ENCODE assay signal across 24 cellular contexts in the genomic region with DNA sequence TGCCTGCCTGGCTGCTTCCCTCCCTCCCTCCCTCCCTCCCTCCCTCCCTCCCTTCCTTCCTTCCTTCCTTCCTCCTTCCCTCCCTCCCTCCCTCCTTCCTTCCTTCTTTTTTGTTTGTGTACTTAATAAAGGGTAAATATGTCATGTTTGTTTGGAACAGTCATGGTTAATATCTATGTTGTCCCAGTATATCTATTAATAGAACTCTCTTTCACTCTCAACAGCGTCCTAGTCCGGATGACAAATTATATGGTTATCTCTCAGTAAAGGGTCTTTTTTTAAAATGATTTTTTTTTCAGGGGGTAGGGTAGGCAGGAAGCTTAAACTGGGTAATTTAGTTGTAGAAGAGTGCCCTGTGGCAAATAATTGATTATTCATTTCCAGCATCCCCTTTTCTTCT. TPM values are rescaled to one million over a fixed set of nuclear protein-coding genes. Genes with fewer than 3 reads are reported as not detected.
"Had no signal": no experiment of that assay in that cellular context is flagged by ENCODE, and none has a peak within 500 bp of the region (broad histone marks: within the 10 kb centered on the region; RNA-seq: fewer than 3 reads in every experiment).

No MANE protein-coding gene starts in this region.

- H3K9me3 ChIP-seq: SK-N-SH had no signal

- H3K36me3 Mint-ChIP-seq: activated naive CD8-positive, alpha-beta T cell; WTC11 had no signal

- H3K4me2 ChIP-seq: PC-9, SK-N-SH had no signal

- DNase-seq: activated CD4-positive, alpha-beta T cell treated with anti-CD3 and anti-CD28 coated beads for 48 hours; activated CD4-positive, alpha-beta T cell treated with anti-CD3 and anti-CD28 coated beads, Interleukin-2, amount 50 U/mL, for 4 hours; activated CD4-positive, CD25-positive, alpha-beta regulatory T cell treated with anti-CD3 and anti-CD28 coated beads, Interleukin-2, amount 50 U/mL, for 72 hours; activated effector memory CD4-positive, alpha-beta T cell treated with anti-CD3 and anti-CD28 coated beads, Interleukin-2, amount 50 U/mL, for 16 hours; activated naive CD4-positive, alpha-beta T cell treated with Interleukin-2 at 50 U/mL for 16 hours; activated T-cell treated with anti-CD3 and anti-CD28 coated beads, Interleukin-2, amount 50 U/mL, for 24 hours; amygdala; brain microvascular endothelial cell; IMR-90; Kasumi-1; KBM-7; NCI-H1105 treated with DMSO at 0.1 percent for 48 hours; NCI-H187; NCI-H510A treated with DMSO at 0.1 percent for 48 hours; NCI-H748 treated with DMSO at 0.1 percent for 48 hours; PC-9; SK-N-SH had no signal

- H3K27ac Mint-ChIP-seq: activated naive CD8-positive, alpha-beta T cell; activated T-cell treated with anti-CD3 and anti-CD28 coated beads, Interleukin-2, amount 50 U/mL, for 24 hours; T-helper 2 cell treated with Interferon-gamma antibody and Interleukin-4, amounts not matched to agents 5 μg/mL and 100 μg/mL, for 36 hours; WTC11 had no signal

- H3K4me3 Mint-ChIP-seq: activated CD8-positive, alpha-beta T cell treated with anti-CD3 and anti-CD28 coated beads, Interleukin-2, amount 10 ng/mL, durations not matched to agents 7 days and 5 days; activated naive CD8-positive, alpha-beta T cell; activated T-cell treated with anti-CD3 and anti-CD28 coated beads, Interleukin-2, amount 50 U/mL, for 24 hours; activated T-helper 1 cell treated with anti-CD3 and anti-CD28 coated beads, Interleukin-12 subunit alpha, Interleukin-12 subunit beta, Interleukin-2, Interleukin-4 antibody, amounts not matched to agents 30 ng/mL and 10 ng/mL and 1 ng/mL, durations not matched to agents 14 hours and 24 hours and 36 hours; T-helper 2 cell treated with Interferon-gamma antibody and Interleukin-4, amounts not matched to agents 5 μg/mL and 100 μg/mL, for 36 hours; WTC11 had no signal

- H3K4me3 ChIP-seq: PC-9 had no signal

- H2AFZ ChIP-seq: PC-9 had no signal

- H3K27me3 ChIP-seq: brain microvascular endothelial cell had no signal

- H3K36me3 ChIP-seq: brain microvascular endothelial cell had no signal

- H3K27ac ChIP-seq: brain microvascular endothelial cell, PC-9 had no signal

- ATAC-seq: activated CD8-positive, alpha-beta T cell treated with anti-CD3 and anti-CD28 coated beads, Interleukin-2, amount 10 ng/mL, durations not matched to agents 7 days and 5 days; WTC11 had no signal

- H3K9ac ChIP-seq: SK-N-SH had no signal

- H3K9me3 Mint-ChIP-seq: activated T-cell treated with anti-CD3 and anti-CD28 coated beads, Interleukin-2, amount 50 U/mL, for 24 hours; activated T-helper 1 cell treated with anti-CD3 and anti-CD28 coated beads, Interleukin-12 subunit alpha, Interleukin-12 subunit beta, Interleukin-2, Interleukin-4 antibody, amounts not matched to agents 30 ng/mL and 10 ng/mL and 1 ng/mL, durations not matched to agents 14 hours and 24 hours and 36 hours; T-helper 2 cell treated with Interferon-gamma antibody and Interleukin-4, amounts not matched to agents 5 μg/mL and 100 μg/mL, for 36 hours; WTC11 had no signal

RNA-seq across cellular contexts. Expression of a gene that starts 13.5 kb away (rescaled TPM):
- total RNA-seq: activated CD8-positive, alpha-beta T cell treated with anti-CD3 and anti-CD28 coated beads, Interleukin-2, amount 10 ng/mL, durations not matched to agents 7 days and 5 days; PC-9 had no signal

RNA-seq across cellular contexts. Expression of a gene that starts 22.3 kb away (rescaled TPM):
- total RNA-seq: activated CD8-positive, alpha-beta T cell treated with anti-CD3 and anti-CD28 coated beads, Interleukin-2, amount 10 ng/mL, durations not matched to agents 7 days and 5 days; activated T-helper 1 cell treated with anti-CD3 and anti-CD28 coated beads, Interleukin-12 subunit alpha, Interleukin-12 subunit beta, Interleukin-2, Interleukin-4 antibody, amounts not matched to agents 30 ng/mL and 10 ng/mL and 1 ng/mL, durations not matched to agents 14 hours and 24 hours and 36 hours; astrocyte; IMR-90; PC-9; T-helper 1 cell treated with Interleukin-12 subunit alpha and Interleukin-12 subunit beta and Interleukin-4 antibody, amounts not matched to agents 30 ng/mL and 1 ng/mL, for 36 hours; WTC11 had no signal
